Comparison of ENCODE assay signal across 15 cellular contexts in genomic region chr1:183203094-183203493, GRCh38. TPM values are rescaled to one million over a fixed set of nuclear protein-coding genes. Genes with fewer than 3 reads are reported as not detected.
A peak's percentile ranks its signal among the peaks of the same experiment; 100 is the strongest.
DNase-seq lines count a peak whose midpoint lies in the region; TF ChIP-seq lines count a peak whose summit lies in the region.
"Had no signal": no experiment of that assay in that cellular context is flagged by ENCODE, and none has a peak within 500 bp of the region (broad histone marks: within the 10 kb centered on the region; RNA-seq: fewer than 3 reads in every experiment).

No MANE protein-coding gene starts in this region.

- TF ChIP-seq POLR2A in breast epithelium (IDR thresholded peaks at IDR 0.05), result no peak

- CTCF ChIA-PET in MCF 10A (lab: Yijun Ruan, JAX), result interaction anchor here (0.7 to 1.5 kb wide), 2 partner anchors 18 to 77 kb away, joined by 3 to 5 read pairs; no protein-coding TSS in a partner anchor

- intact Hi-C loops in MCF 10A (cut with micrococcal nuclease), result no loop called here
- intact Hi-C loops in breast epithelium (cut with DNase I; ENCODE audit: low total_unique reads), result no loop called here
- intact Hi-C loops in posterior vena cava (cut with DNase I), result no loop called here

- H3K9me3 ChIP-seq in breast epithelium, result no peaks in the 10 kb centered on the region
- H3K9me3 ChIP-seq: BLaER1 treated with 17β-estradiol and CSF1 and Interleukin-3, amounts not matched to agents 10 nM and 100 nM; HAP-1 had no signal

- no TSS peak for BruUV-seq in MCF 10A (replicated peaks; lab: Mats Ljungman, UMichigan)

- no peaks in the 10 kb centered on the region for H3K4me1 ChIP-seq in breast epithelium
- H3K4me1 ChIP-seq: HAP-1 had no signal

- H3K36me3 ChIP-seq in breast epithelium, result no peaks in the 10 kb centered on the region
- H3K36me3 ChIP-seq: BLaER1 treated with 17β-estradiol and CSF1 and Interleukin-3, amounts not matched to agents 10 nM and 100 nM; HAP-1 had no signal

- H3K9me3 Mint-ChIP-seq in MCF 10A (ENCODE audit: unreplicated experiment), result no peaks in the 10 kb centered on the region
- H3K9me3 Mint-ChIP-seq: CD8-positive, alpha-beta T cell had no signal

- peak overlapping the region; percentile 85 for H3K27ac Mint-ChIP-seq in MCF 10A (ENCODE audit: low read depth, unreplicated experiment)
- H3K27ac Mint-ChIP-seq: B cell; CD8-positive, alpha-beta T cell had no signal

- no peak overlapping the region for H3K4me3 ChIP-seq in breast epithelium
- no peak overlapping the region for H3K4me3 ChIP-seq in foreskin fibroblast (ENCODE audit: low read depth in 1 of 2, low read length in 2 of 2)
- H3K4me3 ChIP-seq: BLaER1 treated with 17β-estradiol and CSF1 and Interleukin-3, amounts not matched to agents 10 nM and 100 nM; GM23248; HAP-1 had no signal

- H3K4me1 Mint-ChIP-seq in MCF 10A (ENCODE audit: insufficient read depth, unreplicated experiment), result peaks cover 48% of the 10 kb centered on the region
- H3K4me1 Mint-ChIP-seq: B cell had no signal

- H3K27me3 ChIP-seq in breast epithelium, result no peaks in the 10 kb centered on the region
- H3K27me3 ChIP-seq: BLaER1 treated with 17β-estradiol and CSF1 and Interleukin-3, amounts not matched to agents 10 nM and 100 nM had no signal

- H3K27ac ChIP-seq in breast epithelium, result no peak overlapping the region
- H3K27ac ChIP-seq in epithelial cell of prostate, result peak overlapping the region; percentile 98
- H3K27ac ChIP-seq: BLaER1 treated with 17β-estradiol and CSF1 and Interleukin-3, amounts not matched to agents 10 nM and 100 nM; GM23248; HL-60 had no signal

- DNase-seq in MCF 10A (ENCODE audit: unreplicated experiment), result no peak
- no peak for DNase-seq in breast epithelium (ENCODE audit: low spot score in 2 of 2)
- DNase-seq in M059J (ENCODE audit: low read depth), result peak; percentile 56
- peak; percentile 35 for DNase-seq in RPMI7951 (ENCODE audit: low read depth)
- no peak for DNase-seq in epithelial cell of prostate (ENCODE audit: low read depth, low spot score)
- no peak for DNase-seq in foreskin fibroblast
- no peak for DNase-seq in posterior vena cava (ENCODE audit: low spot score)
- DNase-seq: CD8-positive, alpha-beta T cell; DMS 273 treated with DMSO at 0.1 percent for 48 hours; DMS53; GM23248 had no signal

- TF ChIP-seq CTCF in MCF 10A (IDR thresholded peaks at IDR 0.05; ENCODE audit: unreplicated experiment) (no peak), breast epithelium (IDR thresholded peaks at IDR 0.05) (no peak), foreskin fibroblast (IDR thresholded peaks at IDR 0.05; ENCODE audit: low read depth, low read length) (no peak)

- peaks cover 21% of the 10 kb centered on the region for H3K36me3 Mint-ChIP-seq in MCF 10A (ENCODE audit: insufficient read depth, unreplicated experiment)
- H3K36me3 Mint-ChIP-seq: CD8-positive, alpha-beta T cell had no signal

- POLR2A ChIA-PET in MCF 10A (lab: Yijun Ruan, JAX), result interaction anchor here (1.3 to 12.6 kb wide), 5 partner anchors 10 to 78 kb away, joined by 3 to 151 read pairs (median 32); partner anchors contain the start of gene LAMC2

- no peaks in the 10 kb centered on the region for H3K27me3 Mint-ChIP-seq in MCF 10A (ENCODE audit: insufficient read depth, unreplicated experiment)

- no peak overlapping the region for H3K4me3 Mint-ChIP-seq in MCF 10A (ENCODE audit: unreplicated experiment)
- H3K4me3 Mint-ChIP-seq: B cell; CD8-positive, alpha-beta T cell had no signal

RNA-seq across cellular contexts. Expression of gene LAMC2, which starts 17.0 kb away (rescaled TPM):
- 751 and 884 TPM in 2 replicates for total RNA-seq in MCF 10A (2022)
- total RNA-seq in breast epithelium, result 10 to 100 TPM in 2 of 3 donors, 1 to 10 TPM in 1; 3.0 to 20.3 (median 16.4) TPM
- 3.3 and 3.4 TPM in 2 replicates for total RNA-seq in M059J (2014; rRNA removed; shearing (Covaris generic))
- 1.7 and 2.2 TPM in 2 replicates for total RNA-seq in RPMI7951 (2014; rRNA removed; shearing (Covaris generic))
- 1 to 10 TPM; 1.7 to 2.9 TPM for total RNA-seq in posterior vena cava
- total RNA-seq: B cell; CD8-positive, alpha-beta T cell had no signal

Comparison
In these comparisons a context has a peak if more than half of its experiments do, and no peak if none do; other contexts are left out.
1. RNA of gene LAMC2, which starts 17.0 kb away (total RNA-seq): 751 to 884 TPM in MCF 10A; 3.0 to 20.3 TPM in breast epithelium, 3.3 to 3.4 TPM in M059J, 1.7 to 2.9 TPM in posterior vena cava and 1.7 to 2.2 TPM in RPMI7951; every median in the first group is over 10 times any median in the second.
2. DNase-seq: peak in M059J (single experiment) and RPMI7951 (single experiment); none in MCF 10A (single experiment), breast epithelium (0 of 2), epithelial cell of prostate (single experiment), foreskin fibroblast (0 of 2) and posterior vena cava (single experiment).